9 cellular contexts compared by ENCODE assay signal in genomic region chr2:73177645-73178255, GRCh38. TPM values are rescaled to one million over a fixed set of nuclear protein-coding genes. Genes with fewer than 3 reads are reported as not detected.
A peak's percentile ranks its signal among the peaks of the same experiment; 100 is the strongest.
DNase-seq lines count a peak whose midpoint lies in the region; ATAC-seq, FAIRE-seq and TF ChIP-seq lines count a peak whose summit lies in the region.
"Had no signal": no experiment of that assay in that cellular context is flagged by ENCODE, and none has a peak within 500 bp of the region (broad histone marks: within the 10 kb centered on the region; RNA-seq: fewer than 3 reads in every experiment).

No MANE protein-coding gene starts in this region.

- H3K4me1 ChIP-seq in Loucy (ENCODE audit: insufficient read depth, low read length, poor library complexity, severe bottlenecking) (peaks cover 13% of the 10 kb centered on the region), H1 (replicated peaks in 1 of 4; ENCODE audit: control insufficient read depth in 3 of 4, insufficient read depth in 4 of 4, low read length in 3 of 4) (peaks cover 2 to 23% (median 11%) of the 10 kb centered on the region in 4 experiments; a peak in 6 of 7 replicates), sigmoid colon (peaks cover 0 to 29% (median 27%) of the 10 kb centered on the region in 4 donors), adrenal gland (replicated peaks in 1 of 2) (peaks cover 17 to 18% of the 10 kb centered on the region in 2 donors)

- peak overlapping the region; percentile 71 for H3K9ac ChIP-seq in Loucy (ENCODE audit: low read depth, low read length, poor library complexity, severe bottlenecking)
- no peak overlapping the region for H3K9ac ChIP-seq in H1 (replicated peaks in 1 of 4; ENCODE audit: extremely low read depth in 1 of 4, low read depth in 3 of 4, low read length in 3 of 4)

- no peak overlapping the region; the same call in 1 of the 2 replicates for H2BK12ac ChIP-seq in H1 (ENCODE audit: low read depth, low read length)

- no peak overlapping the region for H3K18ac ChIP-seq in H1 (ENCODE audit: extremely low read depth, low read length)

- DNase-seq in H1 (ENCODE audit: low read depth in 1 of 2, low spot score in 2 of 2), result peak in 1 of 2 experiments; percentile 57
- peak; percentile 63 for DNase-seq in sigmoid colon
- DNase-seq in adrenal gland, result no peak
- no peak for DNase-seq in DMS79 (lab: John Stamatoyannopoulos, UW)
- no peak for DNase-seq in NCI-H748 (lab: John Stamatoyannopoulos, UW; ENCODE audit: unreplicated experiment)
- no peak for DNase-seq in hepatic stellate cell (ENCODE audit: low spot score)

- no peak overlapping the region for H2BK5ac ChIP-seq in H1 (ENCODE audit: low read depth, low read length)

- no peak overlapping the region for H4K5ac ChIP-seq in H1 (ENCODE audit: insufficient read length, low read depth, low read length)

- H3K79me1 ChIP-seq in H1 (ENCODE audit: low read depth, low read length), result no peaks in the 10 kb centered on the region

- no peak overlapping the region for H3K4ac ChIP-seq in H1 (replicated peaks; ENCODE audit: insufficient read length, low read depth, low read length)

- no peak overlapping the region for H3K56ac ChIP-seq in H1 (replicated peaks; ENCODE audit: insufficient read length, low read depth, low read length)

- no peak overlapping the region for H2AK5ac ChIP-seq in H1 (ENCODE audit: low read depth, low read length)

- TF ChIP-seq POLR2A in H1 (IDR thresholded peaks at IDR 0.05; ENCODE audit: control extremely low read depth in 1 of 2, low read depth in 2 of 2, low read length in 2 of 2), result no peak
- TF ChIP-seq POLR2A in sigmoid colon (IDR thresholded peaks at IDR 0.05), result no peak
- TF ChIP-seq POLR2A in adrenal gland (IDR thresholded peaks at IDR 0.05), result no peak

- no peak overlapping the region for H4K91ac ChIP-seq in H1 (replicated peaks; ENCODE audit: insufficient read length, low read length)

- intact Hi-C loops in sigmoid colon (cut with DNase I), result loop anchor here (1.0 to 5.0 kb wide), 7 partner anchors 37 to 405 kb away; partner anchors contain the start of genes SFXN5, SMYD5 and SPR
- intact Hi-C loops in adrenal gland (cut with DNase I), result loop anchor here (5.0 to 10.0 kb wide), 2 partner anchors 183 to 185 kb away; no protein-coding TSS in a partner anchor

- H3K23ac ChIP-seq in H1 (ENCODE audit: insufficient read length), result no peak overlapping the region

- H3K14ac ChIP-seq in H1 (ENCODE audit: insufficient read length), result no peak overlapping the region

- H3K36me3 ChIP-seq in Loucy (ENCODE audit: insufficient read depth, low read length) (no peaks in the 10 kb centered on the region), H1 (ENCODE audit: control insufficient read depth in 2 of 4, insufficient read depth in 4 of 4, low read length in 3 of 4) (no peaks in the 10 kb centered on the region), sigmoid colon (no peaks in the 10 kb centered on the region), adrenal gland (replicated peaks in 1 of 2) (no peaks in the 10 kb centered on the region)

- H2BK120ac ChIP-seq in H1 (replicated peaks; ENCODE audit: low read depth, low read length), result no peak overlapping the region

- no peaks in the 10 kb centered on the region for H3K9me2 ChIP-seq in Loucy (replicated peaks; ENCODE audit: low read depth, low read length)

- H3K27me3 ChIP-seq in Loucy (ENCODE audit: insufficient read depth, low read length, poor library complexity, severe bottlenecking) (no peaks in the 10 kb centered on the region), H1 (replicated peaks in 1 of 4; ENCODE audit: control insufficient read depth in 3 of 4, extremely low read depth in 1 of 4, insufficient read depth in 3 of 4, low read length in 3 of 4) (peaks cover 22 to 59% (median 45%) of the 10 kb centered on the region in 4 experiments), sigmoid colon (peaks cover 6 to 66% (median 7%) of the 10 kb centered on the region in 3 donors), adrenal gland (peaks cover 3% of the 10 kb centered on the region)

- H3K79me2 ChIP-seq in Loucy (ENCODE audit: insufficient read depth, low read length), result no peaks in the 10 kb centered on the region
- no peaks in the 10 kb centered on the region for H3K79me2 ChIP-seq in H1 (ENCODE audit: control insufficient read depth in 1 of 2, insufficient read depth in 2 of 2, low read length in 2 of 2)

- H3F3A ChIP-seq in Loucy (ENCODE audit: low read depth), result no peaks in the 10 kb centered on the region

- peak overlapping the region; percentile 99 for H2AFZ ChIP-seq in Loucy (ENCODE audit: low read length)
- H2AFZ ChIP-seq in H1 (ENCODE audit: low read length), result no peak overlapping the region

- TF ChIP-seq CTCF in Loucy (conservative IDR thresholded peaks at IDR 0.05; ENCODE audit: low read length) (peak; percentile 27; the same call in 1 of the 2 replicates), H1 (IDR thresholded peaks at IDR 0.05; ENCODE audit: control extremely low read depth in 1 of 3, insufficient read depth in 1 of 3, low read depth in 1 of 3, low read length in 3 of 3) (peak in 1 of 3 experiments; percentile 20; a peak in 1 of 4 replicates), sigmoid colon (IDR thresholded peaks at IDR 0.05) (no peak), adrenal gland (IDR thresholded peaks at IDR 0.05) (peak in 1 of 6 experiments; percentile 20)

- no peak for FAIRE-seq in H1 (lab: Jason Lieb, UNC)

- peak overlapping the region; percentile 81; the same call in 1 of the 2 replicates for H2BK15ac ChIP-seq in H1 (ENCODE audit: low read length)

- H3K4me2 ChIP-seq in Loucy (ENCODE audit: low read depth, low read length, poor library complexity, severe bottlenecking) (peak overlapping the region; percentile 90), H1 (ENCODE audit: insufficient read depth in 1 of 2, low read depth in 2 of 2, low read length in 2 of 2) (peak overlapping the region; percentile 7 to 84)

- no peak overlapping the region for H4K8ac ChIP-seq in H1 (ENCODE audit: extremely low read depth, insufficient read depth, low read length)

- peak; percentile 3 for ATAC-seq in GM18909 (IDR thresholded peaks at IDR 0.05; ENCODE audit: poor library complexity, unreplicated experiment)

- H3K9me3 ChIP-seq in Loucy (ENCODE audit: insufficient read depth, low read depth, low read length), result no peaks in the 10 kb centered on the region
- no peaks in the 10 kb centered on the region for H3K9me3 ChIP-seq in H1 (ENCODE audit: insufficient read depth in 2 of 2, low read depth in 1 of 2, low read length in 1 of 2)
- no peaks in the 10 kb centered on the region for H3K9me3 ChIP-seq in sigmoid colon
- H3K9me3 ChIP-seq in adrenal gland (replicated peaks in 1 of 3), result no peaks in the 10 kb centered on the region

- H3K27ac ChIP-seq in H1 (ENCODE audit: low read depth, low read length), result no peak overlapping the region
- H3K27ac ChIP-seq in sigmoid colon, result peak overlapping the region in 1 of 4 donors; percentile 66
- no peak overlapping the region for H3K27ac ChIP-seq in adrenal gland

- POLR2A ChIA-PET in H1 (lab: Charles Lee; ENCODE audit: partially characterized antibody), result interaction anchor here (0.6 to 2.5 kb wide), 8 partner anchors 18 to 106 kb away, joined by 3 to 16 read pairs (median 5); partner anchors contain the start of genes SFXN5 and SMYD5

- no peak for TF ChIP-seq RAD21 in H1 (IDR thresholded peaks at IDR 0.05 in 1 of 2, conservative IDR thresholded peaks at IDR 0.05 in 1 of 2; ENCODE audit: low read depth in 2 of 2, low read length in 2 of 2)

- CTCF ChIA-PET in H1 (lab: Charles Lee; ENCODE audit: partially characterized antibody), result interaction anchor here (0.5 to 6.5 kb wide), 86 partner anchors 10 to 1394 kb away, joined by 3 to 92 read pairs (median 5); partner anchors contain the start of genes EMX1, NOTO, PRADC1 and RAB11FIP5

- 37% methylated on average over 12 of the region's 12 CpGs; no CpG with 5 or more reads in 1 of the 2 experiments for WGBS in H1 (ENCODE audit: extremely low coverage in 1 of 2, insufficient coverage in 1 of 2, insufficient read length in 1 of 2, insufficient replicate concordance in 2 of 2, low coverage in 1 of 2, low lambda C conversion rate in 2 of 2, missing lambda C conversion rate in 1 of 2), 2 experiments
- 24% methylated on average over 12 of the region's 12 CpGs for WGBS in sigmoid colon, 2 donors
- WGBS in adrenal gland, 4 donors, result 8 to 15% (median 10%) methylated on average over 5 to 12 of the region's 12 CpGs

- H4K20me1 ChIP-seq in Loucy (ENCODE audit: insufficient read depth, low read length, poor library complexity, severe bottlenecking) (no peaks in the 10 kb centered on the region), H1 (replicated peaks in 1 of 2; ENCODE audit: control insufficient read depth in 1 of 2, insufficient read depth in 2 of 2, low read length in 2 of 2) (peaks cover 4 to 6% of the 10 kb centered on the region in 2 experiments)

- TF ChIP-seq EP300 in H1 (IDR thresholded peaks at IDR 0.05; ENCODE audit: borderline replicate concordance in 1 of 2, low read depth in 2 of 2, low read length in 2 of 2) (no peak), sigmoid colon (IDR thresholded peaks at IDR 0.05) (no peak)

- H3K23me2 ChIP-seq in H1 (ENCODE audit: low read depth, low read length), result peaks cover 22% of the 10 kb centered on the region; the same call in 1 of the 2 replicates

- no peak overlapping the region for H2BK20ac ChIP-seq in H1 (ENCODE audit: low read length)

- peak overlapping the region; percentile 77 for H3K4me3 ChIP-seq in Loucy (ENCODE audit: low read length, poor library complexity, severe bottlenecking)
- peak overlapping the region in 3 of 4 experiments; percentile 4 to 64 (median 12); a peak in 5 of 8 replicates for H3K4me3 ChIP-seq in H1 (ENCODE audit: extremely low read depth in 1 of 4, insufficient read depth in 2 of 4, low read depth in 3 of 4, low read length in 4 of 4)
- H3K4me3 ChIP-seq in sigmoid colon, result peak overlapping the region in 3 of 4 donors; percentile 46 to 60 (median 56)
- H3K4me3 ChIP-seq in adrenal gland, result peak overlapping the region in 1 of 4 donors; percentile 61

RNA-seq across cellular contexts. Expression of gene NOTO, which starts 24.6 kb away (rescaled TPM):
- total RNA-seq in H1 (2021; fragmentation: NEBNext Ultra II Directional; extraction: Animal tissue kit (Norgen Biotek cat#: 25700)), result 0.44 and 0.54 TPM in 2 replicates
- polyA plus RNA-seq in H1 (2011; rRNA removed) (0.33 and 0.46 TPM in 2 replicates), sigmoid colon (not detected), adrenal gland (under 1 TPM; 0.03 to 0.08 (median 0.05) TPM)
- polyA plus RNA-seq in H1 (2011; cell fraction: cytosol; rRNA removed), result 0.30 TPM
- 0.78 TPM for polyA plus RNA-seq in H1 (2011; cell fraction: nucleus; rRNA removed)
- polyA plus RNA-seq in H1 (2012, experiment 1 of 2), result 0.23 to 0.35 TPM (median 0.31 TPM) in 4 replicates
- polyA plus RNA-seq in H1 (2012, experiment 2 of 2), result 0.30 TPM
- 0.12 TPM for polyA plus RNA-seq in H1 (2013, experiment 1 of 2)
- polyA plus RNA-seq in H1 (2013, experiment 2 of 2), result 0.18 TPM
- 0.13 and 0.44 TPM in 2 replicates for polyA minus RNA-seq in H1 (2011; rRNA and poly(A)+ RNA removed)
- polyA minus RNA-seq in H1 (2011; cell fraction: cytosol; rRNA and poly(A)+ RNA removed), result 0.51 TPM
- polyA minus RNA-seq in H1 (2011; cell fraction: nucleus; rRNA and poly(A)+ RNA removed), result 0.80 TPM
- total RNA-seq in sigmoid colon (not detected), adrenal gland (not detected)
- total RNA-seq: renal cortical epithelial cell had no signal

RNA-seq across cellular contexts. Expression of gene SMYD5, which starts 36.3 kb away (rescaled TPM):
- 56.7 and 61.5 TPM in 2 replicates for total RNA-seq in H1 (2021; fragmentation: NEBNext Ultra II Directional; extraction: Animal tissue kit (Norgen Biotek cat#: 25700))
- 35.2 and 43.3 TPM in 2 replicates for polyA plus RNA-seq in H1 (2011; rRNA removed)
- polyA plus RNA-seq in H1 (2011; cell fraction: cytosol; rRNA removed), result 47.0 TPM
- 64.5 TPM for polyA plus RNA-seq in H1 (2011; cell fraction: nucleus; rRNA removed)
- polyA plus RNA-seq in H1 (2012, experiment 1 of 2), result 47.7 to 56.0 TPM (median 51.5 TPM) in 4 replicates
- 58.6 TPM for polyA plus RNA-seq in H1 (2012, experiment 2 of 2)
- polyA plus RNA-seq in H1 (2013, experiment 1 of 2), result 35.9 TPM
- polyA plus RNA-seq in H1 (2013, experiment 2 of 2), result 33.4 TPM
- polyA minus RNA-seq in H1 (2011; rRNA and poly(A)+ RNA removed), result 59.6 and 76.4 TPM in 2 replicates
- 26.2 TPM for polyA minus RNA-seq in H1 (2011; cell fraction: cytosol; rRNA and poly(A)+ RNA removed)
- polyA minus RNA-seq in H1 (2011; cell fraction: nucleus; rRNA and poly(A)+ RNA removed), result 30.7 TPM
- 10 to 100 TPM in 1 of 4 donors, 1 to 10 TPM in 3; 6.9 to 12.4 (median 7.9) TPM for total RNA-seq in sigmoid colon
- 10 to 100 TPM in 1 of 3 donors, 1 to 10 TPM in 2; 5.3 to 18.2 (median 7.8) TPM for polyA plus RNA-seq in sigmoid colon
- 10 to 100 TPM in 7 of 8 donors, 1 to 10 TPM in 1; 8.7 to 35.0 (median 27.8) TPM for total RNA-seq in adrenal gland
- 10 to 100 TPM; 25.7 to 45.4 (median 34.7) TPM for polyA plus RNA-seq in adrenal gland

RNA-seq across cellular contexts. Expression of gene PRADC1, which starts 55.3 kb away (rescaled TPM):
- total RNA-seq in H1 (2021; fragmentation: NEBNext Ultra II Directional; extraction: Animal tissue kit (Norgen Biotek cat#: 25700)), result 7.5 and 8.9 TPM in 2 replicates
- polyA plus RNA-seq in H1 (2011; rRNA removed) (13.1 and 13.3 TPM in 2 replicates), sigmoid colon (10 to 100 TPM; 30.3 to 57.1 (median 55.9) TPM), adrenal gland (10 to 100 TPM; 37.9 to 65.8 (median 63.2) TPM)
- polyA plus RNA-seq in H1 (2011; cell fraction: cytosol; rRNA removed), result 9.1 TPM
- polyA plus RNA-seq in H1 (2011; cell fraction: nucleus; rRNA removed), result 10.3 TPM
- 6.0 to 10.3 TPM (median 8.5 TPM) in 4 replicates for polyA plus RNA-seq in H1 (2012, experiment 1 of 2)
- polyA plus RNA-seq in H1 (2012, experiment 2 of 2), result 11.7 TPM
- 9.0 TPM for polyA plus RNA-seq in H1 (2013, experiment 1 of 2)
- 11.5 TPM for polyA plus RNA-seq in H1 (2013, experiment 2 of 2)
- 5.9 TPM in 2 replicates for polyA minus RNA-seq in H1 (2011; rRNA and poly(A)+ RNA removed)
- polyA minus RNA-seq in H1 (2011; cell fraction: cytosol; rRNA and poly(A)+ RNA removed), result 4.0 TPM
- 3.7 TPM for polyA minus RNA-seq in H1 (2011; cell fraction: nucleus; rRNA and poly(A)+ RNA removed)
- total RNA-seq in sigmoid colon (10 to 100 TPM; 27.7 to 68.1 (median 38.6) TPM), adrenal gland (10 to 100 TPM; 24.4 to 76.3 (median 33.3) TPM)

RNA-seq across cellular contexts. Expression of gene CCT7, which starts 56.4 kb away (rescaled TPM):
- 474 and 486 TPM in 2 replicates for total RNA-seq in H1 (2021; fragmentation: NEBNext Ultra II Directional; extraction: Animal tissue kit (Norgen Biotek cat#: 25700))
- polyA plus RNA-seq in H1 (2011; rRNA removed) (440 and 465 TPM in 2 replicates), sigmoid colon (100 to 1,000 TPM; 121 to 173 (median 148) TPM), adrenal gland (100 to 1,000 TPM; 120 to 424 (median 246) TPM)
- polyA plus RNA-seq in H1 (2011; cell fraction: cytosol; rRNA removed), result 483 TPM
- 363 TPM for polyA plus RNA-seq in H1 (2011; cell fraction: nucleus; rRNA removed)
- polyA plus RNA-seq in H1 (2012, experiment 1 of 2), result 514 to 726 TPM (median 597 TPM) in 4 replicates
- polyA plus RNA-seq in H1 (2012, experiment 2 of 2), result 623 TPM
- polyA plus RNA-seq in H1 (2013, experiment 1 of 2), result 488 TPM
- 468 TPM for polyA plus RNA-seq in H1 (2013, experiment 2 of 2)
- 487 and 491 TPM in 2 replicates for polyA minus RNA-seq in H1 (2011; rRNA and poly(A)+ RNA removed)
- polyA minus RNA-seq in H1 (2011; cell fraction: cytosol; rRNA and poly(A)+ RNA removed), result 206 TPM
- polyA minus RNA-seq in H1 (2011; cell fraction: nucleus; rRNA and poly(A)+ RNA removed), result 137 TPM
- total RNA-seq in sigmoid colon (100 to 1,000 TPM; 173 to 197 (median 188) TPM), adrenal gland (100 to 1,000 TPM; 203 to 581 (median 294) TPM)
